8 cellular contexts compared by ENCODE assay signal in the genomic region with DNA sequence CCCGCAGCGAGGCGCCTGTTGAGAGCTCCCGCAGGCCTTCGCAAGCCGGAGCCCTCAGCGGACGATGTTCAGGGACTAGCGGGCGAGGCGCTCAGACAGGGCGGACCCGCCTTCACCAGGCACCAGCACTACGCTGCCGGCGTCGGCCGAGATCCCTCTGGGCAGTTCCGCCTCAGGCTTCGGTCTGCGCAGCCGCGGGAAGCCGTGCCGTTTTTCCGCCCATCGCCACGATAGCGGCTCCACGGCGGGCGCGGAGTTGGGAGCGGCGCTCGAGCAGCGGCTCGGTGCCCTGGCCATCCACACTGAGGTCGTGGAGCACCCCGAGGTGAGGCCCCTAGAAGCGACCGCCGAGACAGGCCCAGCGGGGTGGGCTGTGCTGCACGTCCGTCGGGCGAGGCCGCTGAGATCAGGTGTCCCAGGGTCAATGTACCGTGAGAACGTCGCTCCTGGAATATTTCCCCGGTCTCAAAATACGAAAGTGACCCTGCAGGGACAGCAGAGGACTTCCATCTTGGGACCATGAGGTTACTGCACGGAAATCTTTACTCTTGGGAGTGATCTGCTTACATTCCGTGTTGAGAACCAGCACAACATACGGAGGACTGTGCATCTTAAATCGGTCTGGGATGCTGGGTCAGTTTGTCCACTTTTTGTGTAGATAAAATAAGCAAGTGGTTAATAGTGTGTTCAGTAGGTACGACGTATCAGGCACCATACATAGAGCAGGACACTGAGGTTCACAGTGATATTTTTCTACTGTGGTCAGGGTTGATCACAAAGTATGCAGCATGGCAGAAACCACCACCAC. TPM values are rescaled to one million over a fixed set of nuclear protein-coding genes. Genes with fewer than 3 reads are reported as not detected.
A peak's percentile ranks its signal among the peaks of the same experiment; 100 is the strongest.
DNase-seq lines count a peak whose midpoint lies in the region; ATAC-seq, FAIRE-seq and TF ChIP-seq lines count a peak whose summit lies in the region.

No MANE protein-coding gene starts in this region.

- H3K4me3 ChIP-seq in HUES6 (ENCODE audit: low read depth, low read length) (peak overlapping the region; percentile 80), PC-3 (ENCODE audit: low read length) (peak overlapping the region; percentile 84)

- POLR2A ChIA-PET in PC-3 (lab: Charles Lee; ENCODE audit: unreplicated experiment): no interaction called here
- POLR2A ChIA-PET in naive thymus-derived CD8-positive, alpha-beta T cell (lab: Charles Lee): interaction anchor here (0.8 to 2.3 kb wide), 6 partner anchors 12 to 237 kb away, joined by 3 to 17 read pairs (median 4); a partner anchor contains a TSS

- H3F3A ChIP-seq in PC-3 (ENCODE audit: low read length, unreplicated experiment): no peaks in the 10 kb centered on the region

- DNase-seq in D721Med (ENCODE audit: insufficient read length, low spot score): peak; percentile 31
- DNase-seq in PC-3: peak; percentile 80
- peak; percentile 89 to 91 for DNase-seq in activated T-cell treated with anti-CD3 and anti-CD28 coated beads, Interleukin-2, amount 50 U/mL, for 72 hours
- peak; percentile 85 for DNase-seq in fibroblast of gingiva (ENCODE audit: low read depth)
- peak; percentile 75 to 92 (median 85) for DNase-seq in naive thymus-derived CD8-positive, alpha-beta T cell
- peak; percentile 86 for DNase-seq in stimulated activated naive B cell treated with anti-CD40 and anti-IgM and Interleukin-4, amounts not matched to agents 10 μg/mL and 1 μg/mL and 100 μg/mL, for 72 hours

- H3K9me3 ChIP-seq in HUES6 (ENCODE audit: control insufficient read depth, insufficient read depth, low read depth, low read length) (no peaks in the 10 kb centered on the region), PC-3 (ENCODE audit: low read length) (no peaks in the 10 kb centered on the region)

- BruUV-seq in PC-3 (replicated peaks; lab: Mats Ljungman, UMichigan): TSS peak; percentile 63

- peak overlapping the region; percentile 95 for H3K27ac ChIP-seq in HUES6 (ENCODE audit: low read depth, low read length)
- H3K27ac ChIP-seq in PC-3 (ENCODE audit: low read length): peak overlapping the region; percentile 57

- CTCF ChIA-PET in PC-3 (lab: Charles Lee): no interaction called here

- H3K27me3 ChIP-seq in HUES6 (ENCODE audit: control insufficient read depth, insufficient read depth, low read length) (no peaks in the 10 kb centered on the region), PC-3 (ENCODE audit: low read length) (no peaks in the 10 kb centered on the region)

- no peaks in the 10 kb centered on the region for H3K36me3 Mint-ChIP-seq in activated T-cell treated with anti-CD3 and anti-CD28 coated beads, Interleukin-2, amount 50 U/mL, for 72 hours (ENCODE audit: insufficient read depth in 2 of 2)
- peaks cover 0 to 4% (median 4%) of the 10 kb centered on the region in 3 donors for H3K36me3 Mint-ChIP-seq in naive thymus-derived CD8-positive, alpha-beta T cell
- H3K36me3 Mint-ChIP-seq in stimulated activated naive B cell treated with anti-CD40 and anti-IgM and Interleukin-4, amounts not matched to agents 10 μg/mL and 1 μg/mL and 100 μg/mL, for 72 hours: peaks cover 2 to 7% of the 10 kb centered on the region in 2 donors

- H3K27ac Mint-ChIP-seq in activated T-cell treated with anti-CD3 and anti-CD28 coated beads, Interleukin-2, amount 50 U/mL, for 72 hours: peak overlapping the region; percentile 88
- H3K27ac Mint-ChIP-seq in naive thymus-derived CD8-positive, alpha-beta T cell: peak overlapping the region; percentile 97 to 99 (median 99)
- peak overlapping the region; percentile 96 for H3K27ac Mint-ChIP-seq in stimulated activated naive B cell treated with anti-CD40 and anti-IgM and Interleukin-4, amounts not matched to agents 10 μg/mL and 1 μg/mL and 100 μg/mL, for 72 hours

- H3K4me1 Mint-ChIP-seq in activated T-cell treated with anti-CD3 and anti-CD28 coated beads, Interleukin-2, amount 50 U/mL, for 72 hours (ENCODE audit: low read depth): peaks cover 24% of the 10 kb centered on the region
- peaks cover 9 to 36% (median 26%) of the 10 kb centered on the region in 4 donors for H3K4me1 Mint-ChIP-seq in naive thymus-derived CD8-positive, alpha-beta T cell
- peaks cover 4 to 19% of the 10 kb centered on the region in 2 donors for H3K4me1 Mint-ChIP-seq in stimulated activated naive B cell treated with anti-CD40 and anti-IgM and Interleukin-4, amounts not matched to agents 10 μg/mL and 1 μg/mL and 100 μg/mL, for 72 hours

- no peaks in the 10 kb centered on the region for H3K9me2 ChIP-seq in PC-3 (replicated peaks; ENCODE audit: low read length)

- intact Hi-C loops in PC-3 (cut with micrococcal nuclease): loop anchor here (1.0 to 5.0 kb wide), 3 partner anchors 13 to 230 kb away; a partner anchor contains a TSS

- 0 out of 2 replicates have a peak, but pooled peaks cover 3% of the 10 kb centered on the region for H3K36me3 ChIP-seq in HUES6 (ENCODE audit: control insufficient read depth, insufficient read depth, low read length)
- no peaks in the 10 kb centered on the region for H3K36me3 ChIP-seq in PC-3 (ENCODE audit: low read depth, low read length)

- ATAC-seq in GM21447 (IDR thresholded peaks at IDR 0.05; ENCODE audit: unreplicated experiment): peak; percentile 96
- ATAC-seq in PC-3: peak; percentile 96
- peak; percentile 99 to 100 for ATAC-seq in activated T-cell treated with anti-CD3 and anti-CD28 coated beads, Interleukin-2, amount 50 U/mL, for 72 hours (replicated peaks in 1 of 2)
- ATAC-seq in naive thymus-derived CD8-positive, alpha-beta T cell: peak; percentile 97 to 98
- peak; percentile 99 for ATAC-seq in stimulated activated naive B cell treated with anti-CD40 and anti-IgM and Interleukin-4, amounts not matched to agents 10 μg/mL and 1 μg/mL and 100 μg/mL, for 72 hours (replicated peaks)

- peak overlapping the region; percentile 89 to 96 for H3K4me3 Mint-ChIP-seq in activated T-cell treated with anti-CD3 and anti-CD28 coated beads, Interleukin-2, amount 50 U/mL, for 72 hours
- peak overlapping the region; percentile 87 to 96 (median 94) for H3K4me3 Mint-ChIP-seq in naive thymus-derived CD8-positive, alpha-beta T cell
- peak overlapping the region; percentile 90 to 96 for H3K4me3 Mint-ChIP-seq in stimulated activated naive B cell treated with anti-CD40 and anti-IgM and Interleukin-4, amounts not matched to agents 10 μg/mL and 1 μg/mL and 100 μg/mL, for 72 hours

- H2AFZ ChIP-seq in PC-3 (ENCODE audit: low read length): peak overlapping the region; percentile 83

- no peak for TF ChIP-seq CTCF in D721Med (IDR thresholded peaks at IDR 0.05; ENCODE audit: insufficient read depth, missing control alignments)
- TF ChIP-seq CTCF in PC-3 (conservative IDR thresholded peaks at IDR 0.05; ENCODE audit: low read depth, low read length): no peak

- FAIRE-seq in D721Med (lab: Jason Lieb, UNC): no peak

- H3K9ac ChIP-seq in HUES6 (ENCODE audit: low read length) (peak overlapping the region; percentile 95), PC-3 (ENCODE audit: low read length) (peak overlapping the region; percentile 79)

- H3K79me2 ChIP-seq in PC-3 (ENCODE audit: low read length): peaks cover 13% of the 10 kb centered on the region

- no peaks in the 10 kb centered on the region for H4K20me1 ChIP-seq in PC-3 (ENCODE audit: low read length)

- peak overlapping the region; percentile 95 for H3K4me2 ChIP-seq in PC-3 (ENCODE audit: low read length)

- no peaks in the 10 kb centered on the region for H3K27me3 Mint-ChIP-seq in activated T-cell treated with anti-CD3 and anti-CD28 coated beads, Interleukin-2, amount 50 U/mL, for 72 hours (ENCODE audit: low read depth)
- H3K27me3 Mint-ChIP-seq in naive thymus-derived CD8-positive, alpha-beta T cell: no peaks in the 10 kb centered on the region
- H3K27me3 Mint-ChIP-seq in stimulated activated naive B cell treated with anti-CD40 and anti-IgM and Interleukin-4, amounts not matched to agents 10 μg/mL and 1 μg/mL and 100 μg/mL, for 72 hours: no peaks in the 10 kb centered on the region

- H3K9me3 Mint-ChIP-seq in activated T-cell treated with anti-CD3 and anti-CD28 coated beads, Interleukin-2, amount 50 U/mL, for 72 hours: no peaks in the 10 kb centered on the region
- H3K9me3 Mint-ChIP-seq in naive thymus-derived CD8-positive, alpha-beta T cell: no peaks in the 10 kb centered on the region
- no peaks in the 10 kb centered on the region for H3K9me3 Mint-ChIP-seq in stimulated activated naive B cell treated with anti-CD40 and anti-IgM and Interleukin-4, amounts not matched to agents 10 μg/mL and 1 μg/mL and 100 μg/mL, for 72 hours

- peaks cover 47% of the 10 kb centered on the region for H3K4me1 ChIP-seq in HUES6 (ENCODE audit: control insufficient read depth, insufficient read depth, low read length)
- peaks cover 17% of the 10 kb centered on the region for H3K4me1 ChIP-seq in PC-3 (ENCODE audit: insufficient read depth, low read length)

RNA-seq across cellular contexts. Expression of a gene that starts 13.3 kb away (rescaled TPM):
- 46.5 and 49.6 TPM in 2 replicates for total RNA-seq in PC-3 (2014; rRNA removed)
- 10 to 100 TPM; 49.8 to 55.7 TPM for total RNA-seq in activated T-cell treated with anti-CD3 and anti-CD28 coated beads, Interleukin-2, amount 50 U/mL, for 72 hours
- total RNA-seq in naive thymus-derived CD8-positive, alpha-beta T cell: 10 to 100 TPM; 41.3 to 44.2 TPM
- polyA plus RNA-seq in naive thymus-derived CD8-positive, alpha-beta T cell: 10 to 100 TPM; 15.6 to 20.6 (median 16.8) TPM

RNA-seq across cellular contexts. Expression of a gene that starts 49.8 kb away (rescaled TPM):
- 1,096 and 1,330 TPM in 2 replicates for total RNA-seq in PC-3 (2014; rRNA removed)
- total RNA-seq in activated T-cell treated with anti-CD3 and anti-CD28 coated beads, Interleukin-2, amount 50 U/mL, for 72 hours: 1,000 to 10,000 TPM; 1,242 to 1,391 TPM
- 1,000 to 10,000 TPM; 2,217 to 2,293 TPM for total RNA-seq in naive thymus-derived CD8-positive, alpha-beta T cell
- polyA plus RNA-seq in naive thymus-derived CD8-positive, alpha-beta T cell: 1,000 to 10,000 TPM; 3,712 to 4,384 (median 4,215) TPM

RNA-seq across cellular contexts. Expression of a gene that starts 50.2 kb away (rescaled TPM):
- total RNA-seq in PC-3 (2014; rRNA removed): 1.8 and 3.9 TPM in 2 replicates
- total RNA-seq in activated T-cell treated with anti-CD3 and anti-CD28 coated beads, Interleukin-2, amount 50 U/mL, for 72 hours: 10 to 100 TPM; 12.3 to 15.5 TPM
- 10 to 100 TPM; 29.1 to 34.2 TPM for total RNA-seq in naive thymus-derived CD8-positive, alpha-beta T cell
- polyA plus RNA-seq in naive thymus-derived CD8-positive, alpha-beta T cell: 1 to 10 TPM; 1.8 to 3.5 (median 2.2) TPM

Comparison
In these comparisons a context has a peak if more than half of its experiments do, and no peak if none do; other contexts are left out.
1. Peak in every context shown above with its lines: DNase-seq, ATAC-seq, H3K4me3 ChIP-seq and H3K27ac ChIP-seq.
2. DNase-seq: peak in every context shown above with its lines; median percentile 90 in activated T-cell treated with anti-CD3 and anti-CD28 coated beads, Interleukin-2, amount 50 U/mL, for 72 hours; 86 in stimulated activated naive B cell treated with anti-CD40 and anti-IgM and Interleukin-4, amounts not matched to agents 10 μg/mL and 1 μg/mL and 100 μg/mL, for 72 hours; 85 in fibroblast of gingiva; 85 in naive thymus-derived CD8-positive, alpha-beta T cell; 80 in PC-3; 31 in D721Med.